Comparison of ENCODE assay signal across 28 cellular contexts in the genomic region with DNA sequence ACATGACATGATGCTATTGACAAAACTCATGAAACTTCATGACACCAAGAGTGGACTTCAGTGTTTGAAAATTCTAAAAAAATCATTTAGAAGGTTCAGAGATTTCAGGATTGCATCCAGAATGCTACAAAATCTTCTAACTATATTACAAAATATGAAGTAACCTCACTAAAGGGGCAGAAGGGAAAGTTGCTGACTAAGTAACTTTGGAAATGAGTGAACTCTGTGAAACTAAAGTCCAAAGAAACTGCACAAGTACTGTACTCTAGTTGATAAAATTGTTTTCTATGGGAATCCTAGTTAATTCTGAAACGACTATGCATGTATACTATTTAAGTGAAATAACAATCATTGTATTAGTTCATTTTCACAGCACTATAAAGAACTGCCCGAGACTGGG.
"Had no signal": no experiment of that assay in that cellular context is flagged by ENCODE, and none has a peak within 500 bp of the region (broad histone marks: within the 10 kb centered on the region; RNA-seq: fewer than 3 reads in every experiment).

No MANE protein-coding gene starts in this region.

- DNase-seq: colonic mucosa; cortex of kidney; effector CD8-positive, alpha-beta T cell; effector memory CD8-positive, alpha-beta T cell; endodermal cell; erythroblast; esophagus squamous epithelium; foreskin fibroblast; foreskin melanocyte; gastrocnemius medialis; glutamatergic neuron; head of caudate nucleus; heart right ventricle; hippocampal formation; left cardiac atrium; left lung; left ventricle myocardium superior; lower lobe of right lung; mesenchymal stem cell; mucosa of descending colon; naive B cell had no signal

- H3K4me1 ChIP-seq: colonic mucosa, esophagus squamous epithelium, gastrocnemius medialis, left lung, lower lobe of right lung had no signal

- H3K9me3 ChIP-seq: colonic mucosa, esophagus squamous epithelium, gastrocnemius medialis, heart right ventricle, left lung, lower lobe of right lung, mucosa of descending colon had no signal

- H3K27me3 Mint-ChIP-seq: dendritic cell treated with granulocyte-macrophage colony-stimulating factor and Interleukin-4, amounts not matched to agents 40 ng/mL and 50 ng/mL, for 4 days; naive B cell had no signal

- H3K27ac ChIP-seq: colonic mucosa, epithelial cell of prostate, esophagus squamous epithelium, gastrocnemius medialis, heart right ventricle, left lung, lower lobe of right lung had no signal

- ATAC-seq: effector memory CD8-positive, alpha-beta T cell; esophagus mucosa; gastrocnemius medialis; heart right ventricle; left cardiac atrium; left lung; left ventricle myocardium superior; lower lobe of right lung; mucosa of descending colon had no signal

- H3K36me3 Mint-ChIP-seq: mesothelial cell of epicardium had no signal

- H3K27me3 ChIP-seq: colonic mucosa, esophagus squamous epithelium, gastrocnemius medialis, heart right ventricle, left lung had no signal

- H3K4me3 Mint-ChIP-seq: dendritic cell treated with granulocyte-macrophage colony-stimulating factor and Interleukin-4, amounts not matched to agents 40 ng/mL and 50 ng/mL, for 4 days; effector memory CD8-positive, alpha-beta T cell; endodermal cell; mesothelial cell of epicardium; naive B cell had no signal

- H3K27ac Mint-ChIP-seq: dendritic cell treated with granulocyte-macrophage colony-stimulating factor and Interleukin-4, amounts not matched to agents 40 ng/mL and 50 ng/mL, for 4 days; effector memory CD8-positive, alpha-beta T cell; endodermal cell; mesothelial cell of epicardium had no signal

- H3K4me1 Mint-ChIP-seq: endodermal cell, naive B cell had no signal

- FAIRE-seq: endometrium, islet of Langerhans, keratinocyte had no signal

- H3K9me3 Mint-ChIP-seq: endodermal cell, mesothelial cell of epicardium had no signal

- H3K4me3 ChIP-seq: colonic mucosa, esophagus squamous epithelium, gastrocnemius medialis, heart right ventricle, left lung, lower lobe of right lung, mucosa of descending colon had no signal

- H3K36me3 ChIP-seq: colonic mucosa, esophagus squamous epithelium, gastrocnemius medialis, heart right ventricle, left lung, lower lobe of right lung had no signal
